8 cellular contexts compared by ENCODE assay signal in genomic region chr11:75204685-75205667, GRCh38. TPM values are rescaled to one million over a fixed set of nuclear protein-coding genes. Genes with fewer than 3 reads are reported as not detected.
DNase-seq lines count a peak whose midpoint lies in the region; ATAC-seq and TF ChIP-seq lines count a peak whose summit lies in the region.

No MANE protein-coding gene starts in this region.

- TF ChIP-seq CTCF in Peyer's patch (IDR thresholded peaks at IDR 0.05) = peak; percentile 33 to 95 (median 87)
- TF ChIP-seq CTCF in fibroblast of pulmonary artery (IDR thresholded peaks at IDR 0.05; ENCODE audit: low read length, missing control alignments) = peak; percentile 93
- TF ChIP-seq CTCF in neural progenitor cell (IDR thresholded peaks at IDR 0.05) = peak; percentile 92
- peak in 5 of 7 experiments; percentile 81 to 94 (median 87) for TF ChIP-seq CTCF in stomach (IDR thresholded peaks at IDR 0.05)

- H3K4me3 ChIP-seq in Peyer's patch (no peak overlapping the region), fibroblast of pulmonary artery (replicated peaks; ENCODE audit: low read depth, low read length) (no peak overlapping the region), neural progenitor cell (no peak overlapping the region), stomach (no peak overlapping the region)

- H3K27ac Mint-ChIP-seq in activated T-cell treated with anti-CD3 and anti-CD28 coated beads, Interleukin-2, amount 50 U/mL, for 72 hours = no peak overlapping the region
- H3K27ac Mint-ChIP-seq in neural progenitor cell = peak overlapping the region; percentile 60

- H3K27me3 ChIP-seq in Peyer's patch (no peaks in the 10 kb centered on the region), neural progenitor cell (peaks cover 9% of the 10 kb centered on the region), stomach (peaks cover 0 to 13% (median 5%) of the 10 kb centered on the region in 3 donors)

- no peaks in the 10 kb centered on the region for H3K36me3 Mint-ChIP-seq in activated T-cell treated with anti-CD3 and anti-CD28 coated beads, Interleukin-2, amount 50 U/mL, for 72 hours (ENCODE audit: insufficient read depth in 2 of 2)
- no peaks in the 10 kb centered on the region for H3K36me3 Mint-ChIP-seq in neural progenitor cell

- H3K4me1 Mint-ChIP-seq in activated T-cell treated with anti-CD3 and anti-CD28 coated beads, Interleukin-2, amount 50 U/mL, for 72 hours (ENCODE audit: low read depth) = no peaks in the 10 kb centered on the region
- peaks cover 14% of the 10 kb centered on the region for H3K4me1 Mint-ChIP-seq in neural progenitor cell

- peak; percentile 96 to 99 for ATAC-seq in activated T-cell treated with anti-CD3 and anti-CD28 coated beads, Interleukin-2, amount 50 U/mL, for 72 hours (replicated peaks in 1 of 2)

- H4K20me1 ChIP-seq in neural progenitor cell (ENCODE audit: low read depth) = no peaks in the 10 kb centered on the region

- no peak overlapping the region for H2AFZ ChIP-seq in neural progenitor cell (replicated peaks)

- TF ChIP-seq POLR2A in Peyer's patch (IDR thresholded peaks at IDR 0.05) (peak in 1 of 2 donors; percentile 18), stomach (IDR thresholded peaks at IDR 0.05) (no peak)

- H3K4me1 ChIP-seq in Peyer's patch = peaks cover 0 to 5% (median 0%) of the 10 kb centered on the region in 4 donors
- H3K4me1 ChIP-seq in neural progenitor cell = peaks cover 3% of the 10 kb centered on the region
- H3K4me1 ChIP-seq in stomach = no peaks in the 10 kb centered on the region

- no peak overlapping the region for H3K9ac ChIP-seq in neural progenitor cell

- intact Hi-C loops in stomach (cut with DNase I; ENCODE audit: low total_unique reads) = no loop called here

- H3K79me2 ChIP-seq in neural progenitor cell (ENCODE audit: low read depth) = no peaks in the 10 kb centered on the region

- no peaks in the 10 kb centered on the region for H3K9me3 Mint-ChIP-seq in activated T-cell treated with anti-CD3 and anti-CD28 coated beads, Interleukin-2, amount 50 U/mL, for 72 hours
- H3K9me3 Mint-ChIP-seq in neural progenitor cell = no peaks in the 10 kb centered on the region

- no peak overlapping the region for H3K4me2 ChIP-seq in neural progenitor cell

- H3F3A ChIP-seq in neural progenitor cell (ENCODE audit: low read depth) = no peaks in the 10 kb centered on the region

- H3K27ac ChIP-seq in Peyer's patch = peak overlapping the region in 2 of 4 donors; percentile 39 to 53
- H3K27ac ChIP-seq in neural progenitor cell = no peak overlapping the region
- H3K27ac ChIP-seq in stomach = no peak overlapping the region

- H3K36me3 ChIP-seq in Peyer's patch (peaks cover 0 to 7% (median 0%) of the 10 kb centered on the region in 3 donors), neural progenitor cell (no peaks in the 10 kb centered on the region), stomach (no peaks in the 10 kb centered on the region)

- no peak for TF ChIP-seq EP300 in Ishikawa (IDR thresholded peaks at IDR 0.05; ENCODE audit: borderline replicate concordance)
- TF ChIP-seq EP300 in stomach (IDR thresholded peaks at IDR 0.05) = no peak

- peak; percentile 70 for DNase-seq in NK-92 treated with Interleukin-12 subunit alpha and Interleukin-12 subunit beta, amount 100 ng/mL, for 24 hours (lab: John Stamatoyannopoulos, UW)
- DNase-seq in NK-92 (lab: John Stamatoyannopoulos, UW; ENCODE audit: unreplicated experiment) = no peak
- DNase-seq in Peyer's patch = peak; percentile 76 to 94 (median 93)
- peak; percentile 86 to 89 for DNase-seq in activated T-cell treated with anti-CD3 and anti-CD28 coated beads, Interleukin-2, amount 50 U/mL, for 72 hours
- DNase-seq in fibroblast of pulmonary artery (ENCODE audit: low read depth) = peak; percentile 86
- peak; percentile 92 for DNase-seq in neural progenitor cell (ENCODE audit: low spot score)
- DNase-seq in stomach = peak; percentile 94

- 27 to 36% (median 30%) methylated on average over 9 to 10 of the region's 10 CpGs for WGBS in stomach, 5 donors

- peaks cover 12% of the 10 kb centered on the region for H3K27me3 Mint-ChIP-seq in activated T-cell treated with anti-CD3 and anti-CD28 coated beads, Interleukin-2, amount 50 U/mL, for 72 hours (ENCODE audit: low read depth)
- H3K27me3 Mint-ChIP-seq in neural progenitor cell (ENCODE audit: insufficient read depth, low read depth) = peaks cover 13% of the 10 kb centered on the region

- peak; percentile 95 for TF ChIP-seq RAD21 in Ishikawa (IDR thresholded peaks at IDR 0.05; ENCODE audit: low read depth)

- H3K9me3 ChIP-seq in Peyer's patch = no peaks in the 10 kb centered on the region
- no peaks in the 10 kb centered on the region for H3K9me3 ChIP-seq in neural progenitor cell (ENCODE audit: low read depth)
- H3K9me3 ChIP-seq in stomach = no peaks in the 10 kb centered on the region

- H3K4me3 Mint-ChIP-seq in activated T-cell treated with anti-CD3 and anti-CD28 coated beads, Interleukin-2, amount 50 U/mL, for 72 hours = no peak overlapping the region
- no peak overlapping the region for H3K4me3 Mint-ChIP-seq in neural progenitor cell

TF ChIP-seq in Ishikawa, 13 proteins besides CTCF, POLR2A, EP300 and RAD21:
- no peak for TF ChIP-seq EGR1 (IDR thresholded peaks at IDR 0.05)
- TF ChIP-seq REST (IDR thresholded peaks at IDR 0.05; ENCODE audit: low read depth) = no peak
- TF ChIP-seq TEAD4 (IDR thresholded peaks at IDR 0.05) = no peak
- no peak for TF ChIP-seq MAX (IDR thresholded peaks at IDR 0.05)
- TF ChIP-seq USF1 (IDR thresholded peaks at IDR 0.05) = no peak
- no peak for TF ChIP-seq TCF12 (IDR thresholded peaks at IDR 0.05; ENCODE audit: low read depth)
TF ChIP-seq in Ishikawa: peak in this region for 0.

RNA-seq across cellular contexts. Expression of gene TPBGL, which starts 35.6 kb away (rescaled TPM):
- total RNA-seq in Peyer's patch (under 1 TPM in 1 of 4 donors, not detected in 3; 0.35 TPM), neural progenitor cell (ENCODE audit: low replicate concordance) (not detected in 2 replicates), stomach (1 to 10 TPM in 1 of 5 donors, not detected in 4; 1.2 TPM)
- total RNA-seq in activated T-cell treated with anti-CD3 and anti-CD28 coated beads, Interleukin-2, amount 50 U/mL, for 72 hours = under 1 TPM; 0.07 to 0.14 TPM
- under 1 TPM in 1 of 3 donors, not detected in 2; 0.13 TPM for polyA plus RNA-seq in stomach

RNA-seq across cellular contexts. Expression of gene SLCO2B1, which starts 54.1 kb away (rescaled TPM):
- total RNA-seq in Peyer's patch (100 to 1,000 TPM in 3 of 4 donors, 10 to 100 TPM in 1; 44.6 to 297 (median 208) TPM), neural progenitor cell (ENCODE audit: low replicate concordance) (0.07 and 0.12 TPM in 2 replicates), stomach (10 to 100 TPM in 4 of 5 donors, 1 to 10 TPM in 1; 9.4 to 68.2 (median 29.8) TPM)
- not detected for total RNA-seq in activated T-cell treated with anti-CD3 and anti-CD28 coated beads, Interleukin-2, amount 50 U/mL, for 72 hours
- 1 to 10 TPM; 3.3 to 5.2 (median 5.0) TPM for polyA plus RNA-seq in stomach
